In the genomic region with DNA sequence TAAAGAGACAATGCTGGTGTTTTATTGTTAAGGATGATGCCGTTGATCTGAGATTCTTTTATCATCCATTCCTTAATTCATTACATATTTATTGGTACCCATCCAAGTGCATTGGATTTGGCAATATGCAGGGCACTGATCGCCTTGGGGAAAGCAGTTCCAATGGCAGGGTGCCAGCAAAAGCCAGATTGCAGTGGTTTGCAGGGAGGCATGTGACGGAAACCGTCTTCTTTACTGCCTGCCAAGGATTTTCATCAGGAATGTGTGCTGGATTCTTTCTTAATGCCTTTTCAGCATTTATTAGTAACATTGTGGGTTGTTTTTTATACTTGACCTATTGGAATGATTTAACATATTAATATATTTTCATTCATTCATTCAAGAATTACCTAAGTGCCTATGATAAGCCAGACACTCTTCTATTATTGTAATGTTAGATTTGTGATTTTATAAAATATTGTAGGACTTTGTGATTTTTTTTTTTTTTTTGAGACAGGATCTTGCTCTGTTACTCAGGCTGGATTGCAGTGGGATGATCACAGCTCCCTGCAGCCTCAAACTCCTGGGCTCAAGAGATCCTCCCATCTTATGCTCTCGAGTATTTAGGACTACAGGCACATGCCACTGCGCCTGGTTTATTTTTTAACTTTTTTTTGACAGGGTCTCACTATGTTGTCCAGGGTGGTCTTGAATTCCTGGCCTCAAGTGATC, we compare ENCODE assay signal across 10 cellular contexts.
DNase-seq lines count a peak whose midpoint lies in the region; TF ChIP-seq lines count a peak whose summit lies in the region.
"Had no signal": no experiment of that assay in that cellular context is flagged by ENCODE, and none has a peak within 500 bp of the region (broad histone marks: within the 10 kb centered on the region; RNA-seq: fewer than 3 reads in every experiment).

No MANE protein-coding gene starts in this region.

- peaks cover 13% of the 10 kb centered on the region for H3K4me1 ChIP-seq in A673 (ENCODE audit: insufficient read depth, low read length, poor library complexity, severe bottlenecking)
- H3K4me1 ChIP-seq in esophagus squamous epithelium: peaks cover 0 to 14% (median 12%) of the 10 kb centered on the region in 3 donors
- H3K4me1 ChIP-seq in H9 (ENCODE audit: insufficient read depth, low read length): no peaks in the 10 kb centered on the region
- H3K4me1 ChIP-seq: ascending aorta had no signal

- H3K27me3 ChIP-seq in A673 (replicated peaks; ENCODE audit: insufficient read depth, low read depth, low read length, poor library complexity): no peaks in the 10 kb centered on the region
- no peaks in the 10 kb centered on the region for H3K27me3 ChIP-seq in MG63
- no peaks in the 10 kb centered on the region for H3K27me3 ChIP-seq in brain microvascular endothelial cell (replicated peaks)
- H3K27me3 ChIP-seq in esophagus squamous epithelium: no peaks in the 10 kb centered on the region
- no peaks in the 10 kb centered on the region for H3K27me3 ChIP-seq in H9 (ENCODE audit: insufficient read depth, low read length)
- H3K27me3 ChIP-seq: ascending aorta had no signal

- POLR2A ChIA-PET in A673 (lab: Charles Lee; ENCODE audit: low non-redundant PET): interaction anchor here (0.6 kb wide), 1 partner anchor 352 kb away, joined by 5 read pairs; no protein-coding TSS in a partner anchor

- no peaks in the 10 kb centered on the region for H3K36me3 ChIP-seq in A673 (ENCODE audit: insufficient read depth, low read length, poor library complexity, severe bottlenecking)
- no peaks in the 10 kb centered on the region for H3K36me3 ChIP-seq in MG63
- H3K36me3 ChIP-seq in brain microvascular endothelial cell (replicated peaks): no peaks in the 10 kb centered on the region
- H3K36me3 ChIP-seq in esophagus squamous epithelium: no peaks in the 10 kb centered on the region
- H3K36me3 ChIP-seq: ascending aorta had no signal

- no peak overlapping the region for H3K56ac ChIP-seq in H9 (ENCODE audit: insufficient read length, low read depth, low read length)

- H2BK15ac ChIP-seq in H9 (ENCODE audit: low read depth, low read length): no peak overlapping the region

- H3K4me3 ChIP-seq in A673 (ENCODE audit: low read depth, low read length, poor library complexity, severe bottlenecking): no peak overlapping the region
- no peak overlapping the region for H3K4me3 ChIP-seq in MG63
- no peak overlapping the region for H3K4me3 ChIP-seq in brain microvascular endothelial cell (ENCODE audit: low read depth, low read length)
- H3K4me3 ChIP-seq in esophagus squamous epithelium: no peak overlapping the region
- H3K4me3 ChIP-seq: ascending aorta had no signal

- H2BK20ac ChIP-seq in H9 (ENCODE audit: low read depth, low read length, poor library complexity, severe bottlenecking): no peak overlapping the region

- H3K79me1 ChIP-seq in H9 (ENCODE audit: insufficient read depth, low read depth, low read length, poor library complexity, severe bottlenecking): no peaks in the 10 kb centered on the region

- H2BK120ac ChIP-seq in H9 (ENCODE audit: low read depth, low read length, poor library complexity, severe bottlenecking): no peak overlapping the region

- H4K8ac ChIP-seq in H9 (replicated peaks; ENCODE audit: insufficient read length, low read depth, low read length): no peak overlapping the region

- TF ChIP-seq POLR2A in esophagus squamous epithelium (IDR thresholded peaks at IDR 0.05): no peak

- H3K9me3 Mint-ChIP-seq in activated T-helper 1 cell treated with anti-CD3 and anti-CD28 coated beads, Interleukin-12 subunit alpha, Interleukin-12 subunit beta, Interleukin-2, Interleukin-4 antibody, amounts not matched to agents 30 ng/mL and 10 ng/mL and 1 ng/mL, durations not matched to agents 14 hours and 24 hours and 36 hours: no peaks in the 10 kb centered on the region
- no peaks in the 10 kb centered on the region for H3K9me3 Mint-ChIP-seq in H9

- H2BK5ac ChIP-seq in H9 (ENCODE audit: insufficient read length, low read length): no peak overlapping the region

- CTCF ChIA-PET in A673 (lab: Charles Lee): no interaction called here

- H3K23ac ChIP-seq in H9 (ENCODE audit: insufficient read length, low read depth, low read length): no peak overlapping the region

- H3K9ac ChIP-seq in H9 (ENCODE audit: extremely low read depth, insufficient read length, low read length): no peak overlapping the region
- H3K9ac ChIP-seq: KMS-11 had no signal

- H3K27ac Mint-ChIP-seq in activated T-helper 1 cell treated with anti-CD3 and anti-CD28 coated beads, Interleukin-12 subunit alpha, Interleukin-12 subunit beta, Interleukin-2, Interleukin-4 antibody, amounts not matched to agents 30 ng/mL and 10 ng/mL and 1 ng/mL, durations not matched to agents 14 hours and 24 hours and 36 hours: no peak overlapping the region
- H3K27ac Mint-ChIP-seq in H9: no peak overlapping the region

- no peak overlapping the region for H2BK12ac ChIP-seq in H9 (ENCODE audit: insufficient read length, low read depth, low read length)

- no peak overlapping the region for H3T11ph ChIP-seq in H9 (ENCODE audit: low read length)

- BruUV-seq in A673 (replicated peaks; lab: Mats Ljungman, UMichigan): no TSS peak

- H3K23me2 ChIP-seq in H9 (ENCODE audit: insufficient read length, low read depth, low read length, poor library complexity, severe bottlenecking): no peaks in the 10 kb centered on the region

- no peaks in the 10 kb centered on the region for H3K27me3 Mint-ChIP-seq in activated T-helper 1 cell treated with anti-CD3 and anti-CD28 coated beads, Interleukin-12 subunit alpha, Interleukin-12 subunit beta, Interleukin-2, Interleukin-4 antibody, amounts not matched to agents 30 ng/mL and 10 ng/mL and 1 ng/mL, durations not matched to agents 14 hours and 24 hours and 36 hours (ENCODE audit: insufficient read depth)
- no peaks in the 10 kb centered on the region for H3K27me3 Mint-ChIP-seq in H9 (ENCODE audit: low read depth)

- H3K9me3 ChIP-seq in A673 (ENCODE audit: low read depth, low read length, poor library complexity, severe bottlenecking) (no peaks in the 10 kb centered on the region), MG63 (no peaks in the 10 kb centered on the region), esophagus squamous epithelium (no peaks in the 10 kb centered on the region), H9 (ENCODE audit: control insufficient read depth, low read depth, low read length) (no peaks in the 10 kb centered on the region)
- H3K9me3 ChIP-seq: ascending aorta had no signal

- no peaks in the 10 kb centered on the region for H3K36me3 Mint-ChIP-seq in activated T-helper 1 cell treated with anti-CD3 and anti-CD28 coated beads, Interleukin-12 subunit alpha, Interleukin-12 subunit beta, Interleukin-2, Interleukin-4 antibody, amounts not matched to agents 30 ng/mL and 10 ng/mL and 1 ng/mL, durations not matched to agents 14 hours and 24 hours and 36 hours (ENCODE audit: low read depth)
- no peaks in the 10 kb centered on the region for H3K36me3 Mint-ChIP-seq in H9 (ENCODE audit: insufficient read depth in 1 of 3, low read depth in 3 of 3)

- 21 to 29% methylated on average over 6 of the region's 6 CpGs for WGBS in esophagus squamous epithelium, 2 donors
- WGBS in H9 (ENCODE audit: extremely low coverage, insufficient read length, low lambda C conversion rate): no CpG with 5 or more reads among the region's 6 CpGs

- H3K14ac ChIP-seq in H9 (ENCODE audit: insufficient read depth, low read length): no peak overlapping the region

- no peak overlapping the region for H3K4me2 ChIP-seq in H9 (ENCODE audit: insufficient read depth, insufficient read length, low read length)
- H3K4me2 ChIP-seq: KMS-11 had no signal

- H2AK5ac ChIP-seq in H9 (ENCODE audit: insufficient read length, low read length): no peak overlapping the region

- H3K27ac ChIP-seq in A673 (ENCODE audit: low read depth, low read length, poor library complexity, severe bottlenecking) (peak overlapping the region; percentile 73), brain microvascular endothelial cell (no peak overlapping the region), esophagus squamous epithelium (no peak overlapping the region), H9 (ENCODE audit: insufficient read length, low read depth, low read length) (no peak overlapping the region)
- H3K27ac ChIP-seq: ascending aorta, KMS-11 had no signal

- H4K91ac ChIP-seq in H9 (ENCODE audit: insufficient read length, low read depth, low read length): no peak overlapping the region

- no peak overlapping the region for H2AFZ ChIP-seq in H9 (ENCODE audit: low read length)

- H3K79me2 ChIP-seq in H9 (ENCODE audit: insufficient read depth, low read length): no peaks in the 10 kb centered on the region

- no peaks in the 10 kb centered on the region for H4K20me1 ChIP-seq in H9 (ENCODE audit: control insufficient read depth, insufficient read depth, insufficient read length)

- DNase-seq in A673 (ENCODE audit: low spot score): peak; percentile 92
- DNase-seq in MG63: peak; percentile 95
- DNase-seq in brain microvascular endothelial cell: peak; percentile 86
- peak; percentile 39 for DNase-seq in left kidney (ENCODE audit: low read depth, low spot score)
- DNase-seq in activated T-helper 1 cell treated with anti-CD3 and anti-CD28 coated beads, Interleukin-12 subunit alpha, Interleukin-12 subunit beta, Interleukin-2, Interleukin-4 antibody, amounts not matched to agents 30 ng/mL and 10 ng/mL and 1 ng/mL, durations not matched to agents 14 hours and 24 hours and 36 hours (ENCODE audit: low spot score): no peak
- DNase-seq in retina: no peak
- DNase-seq in esophagus squamous epithelium (lab: John Stamatoyannopoulos, UW): no peak
- no peak for DNase-seq in H9

- H3K18ac ChIP-seq in H9 (ENCODE audit: insufficient read length, low read depth, low read length): no peak overlapping the region

- in situ Hi-C loops in brain microvascular endothelial cell (cut with HindIII; ENCODE audit: low pct_ligation_motif_present, low sequenced_read_pairs): no loop called here

- intact Hi-C loops in A673 (cut with micrococcal nuclease; ENCODE audit: unreplicated experiment): no loop called here
- intact Hi-C loops in activated T-helper 1 cell treated with anti-CD3 and anti-CD28 coated beads, Interleukin-12 subunit alpha, Interleukin-12 subunit beta, Interleukin-2, Interleukin-4 antibody, amounts not matched to agents 30 ng/mL and 10 ng/mL and 1 ng/mL, durations not matched to agents 14 hours and 24 hours and 36 hours (cut with micrococcal nuclease): no loop called here
- intact Hi-C loops in esophagus squamous epithelium (cut with DNase I): no loop called here

- H4K5ac ChIP-seq in H9 (ENCODE audit: insufficient read length, low read depth, low read length): no peak overlapping the region

- H3K4ac ChIP-seq in H9 (ENCODE audit: low read depth, low read length): no peak overlapping the region

- H3K4me3 Mint-ChIP-seq in activated T-helper 1 cell treated with anti-CD3 and anti-CD28 coated beads, Interleukin-12 subunit alpha, Interleukin-12 subunit beta, Interleukin-2, Interleukin-4 antibody, amounts not matched to agents 30 ng/mL and 10 ng/mL and 1 ng/mL, durations not matched to agents 14 hours and 24 hours and 36 hours: no peak overlapping the region
- H3K4me3 Mint-ChIP-seq in H9: no peak overlapping the region

- H3K4me1 Mint-ChIP-seq in activated T-helper 1 cell treated with anti-CD3 and anti-CD28 coated beads, Interleukin-12 subunit alpha, Interleukin-12 subunit beta, Interleukin-2, Interleukin-4 antibody, amounts not matched to agents 30 ng/mL and 10 ng/mL and 1 ng/mL, durations not matched to agents 14 hours and 24 hours and 36 hours (ENCODE audit: low read depth): no peaks in the 10 kb centered on the region
- no peaks in the 10 kb centered on the region for H3K4me1 Mint-ChIP-seq in H9

- TF ChIP-seq CTCF in A673 (conservative IDR thresholded peaks at IDR 0.05; ENCODE audit: low read depth, low read length) (no peak), brain microvascular endothelial cell (IDR thresholded peaks at IDR 0.05; ENCODE audit: low read depth, low read length, missing control alignments) (no peak), esophagus squamous epithelium (IDR thresholded peaks at IDR 0.05) (no peak), H9 (conservative IDR thresholded peaks at IDR 0.05) (no peak)

Comparison
In these comparisons a context has a peak if more than half of its experiments do, and no peak if none do; other contexts are left out.
1. DNase-seq: peak in A673 (single experiment), MG63 (single experiment), brain microvascular endothelial cell (single experiment) and left kidney (single experiment); none in activated T-helper 1 cell treated with anti-CD3 and anti-CD28 coated beads, Interleukin-12 subunit alpha, Interleukin-12 subunit beta, Interleukin-2, Interleukin-4 antibody, amounts not matched to agents 30 ng/mL and 10 ng/mL and 1 ng/mL, durations not matched to agents 14 hours and 24 hours and 36 hours (single experiment), retina (single experiment), esophagus squamous epithelium (single experiment) and H9 (single experiment).